21 cellular contexts compared by ENCODE assay signal in the genomic region with DNA sequence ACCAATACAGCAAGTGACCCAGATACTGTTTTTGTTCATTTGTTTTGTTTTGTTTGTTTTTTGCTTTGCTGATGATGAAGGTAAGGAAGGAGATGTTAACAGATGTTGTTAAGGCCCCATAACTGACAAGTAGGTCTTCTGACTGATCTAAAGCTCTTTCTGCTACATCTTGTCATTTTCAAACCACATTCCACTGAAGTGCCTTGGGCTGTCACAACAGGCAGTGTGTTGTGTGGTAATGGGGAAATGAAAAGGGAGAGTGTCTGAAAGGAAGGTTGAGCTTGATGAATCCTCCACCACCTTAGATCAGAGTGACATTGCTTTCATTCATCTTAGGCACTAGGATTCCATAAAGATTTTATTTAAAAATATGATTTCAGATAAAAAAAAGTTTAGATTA.
"Had no signal": no experiment of that assay in that cellular context is flagged by ENCODE, and none has a peak within 500 bp of the region (broad histone marks: within the 10 kb centered on the region; RNA-seq: fewer than 3 reads in every experiment).

No MANE protein-coding gene starts in this region.

- H3K79me2 ChIP-seq: hepatocyte had no signal

- DNase-seq: dermis blood vessel endothelial cell; dorsolateral prefrontal cortex; effector CD4-positive, alpha-beta T cell; effector memory CD4-positive, alpha-beta T cell; foreskin keratinocyte; heart left ventricle; hypothalamus; immature natural killer cell; islet precursor cell; kidney; kidney glomerular epithelial cell; left colon; left ventricle myocardium inferior; lower lobe of right lung; mesenchymal stem cell; midbrain had no signal

- H3K36me3 ChIP-seq: esophagus muscularis mucosa, gastroesophageal sphincter, heart left ventricle, left ventricle myocardium inferior, lower lobe of right lung had no signal

- H2AFZ ChIP-seq: hepatocyte had no signal

- H3K9me3 ChIP-seq: esophagus muscularis mucosa, gastroesophageal sphincter, heart left ventricle, left ventricle myocardium inferior, lower lobe of right lung had no signal

- H3K4me2 ChIP-seq: hepatocyte had no signal

- ATAC-seq: foreskin keratinocyte, gastroesophageal sphincter, heart left ventricle, left colon, left lobe of liver, lower lobe of right lung had no signal

- H3K27me3 ChIP-seq: dorsolateral prefrontal cortex, esophagus muscularis mucosa, foreskin keratinocyte, gastroesophageal sphincter, heart left ventricle, hepatocyte had no signal

- H3K4me3 ChIP-seq: coronary artery, dorsolateral prefrontal cortex, esophagus muscularis mucosa, gastroesophageal sphincter, heart left ventricle, hepatocyte, left ventricle myocardium inferior, lower lobe of right lung had no signal

- H3K27ac ChIP-seq: coronary artery, dorsolateral prefrontal cortex, esophagus muscularis mucosa, foreskin keratinocyte, gastroesophageal sphincter, heart left ventricle, hepatocyte, left ventricle myocardium inferior, lower lobe of right lung had no signal

- H3K4me1 ChIP-seq: esophagus muscularis mucosa, foreskin keratinocyte, gastroesophageal sphincter, heart left ventricle, left ventricle myocardium inferior, lower lobe of right lung had no signal
